19 cellular contexts compared by ENCODE assay signal in genomic region chrX:154057790-154058189, GRCh38. TPM values are rescaled to one million over a fixed set of nuclear protein-coding genes. Genes with fewer than 3 reads are reported as not detected.
A peak's percentile ranks its signal among the peaks of the same experiment; 100 is the strongest.
DNase-seq lines count a peak whose midpoint lies in the region; ATAC-seq, FAIRE-seq and TF ChIP-seq lines count a peak whose summit lies in the region.
"Had no signal": no experiment of that assay in that cellular context is flagged by ENCODE, and none has a peak within 500 bp of the region (broad histone marks: within the 10 kb centered on the region; RNA-seq: fewer than 3 reads in every experiment).

No MANE protein-coding gene starts in this region.

- TF ChIP-seq POLR2A in GM12878 (IDR thresholded peaks at IDR 0.05; ENCODE audit: low read depth, low read length) (no peak), lower leg skin (IDR thresholded peaks at IDR 0.05) (no peak)

- H3K4ac ChIP-seq in trophoblast cell (ENCODE audit: low read depth, low read length), result peak overlapping the region; percentile 22

- H3K4me2 ChIP-seq in GM12878 (ENCODE audit: control insufficient read depth, insufficient read depth), result no peak overlapping the region
- H3K4me2 ChIP-seq in trophoblast cell (ENCODE audit: low read length), result no peak overlapping the region
- H3K4me2 ChIP-seq: neural progenitor cell had no signal

- in situ Hi-C loops in Panc1 (cut with HindIII; ENCODE audit: low pct_unique_long_range_greater_than_20kb, low sequenced_read_pairs), result no loop called here
- in situ Hi-C loops in GM12878 (cut with MboI), result no loop called here

- H3K27ac ChIP-seq in Panc1 (ENCODE audit: low read length) (no peak overlapping the region), GM12878 (ENCODE audit: control insufficient read depth, insufficient read depth) (no peak overlapping the region), trophoblast cell (ENCODE audit: low read depth, low read length) (no peak overlapping the region)
- H3K27ac ChIP-seq: neural progenitor cell had no signal

- POLR2A ChIA-PET in activated CD4-positive, alpha-beta memory T cell treated with anti-CD3 and anti-CD28 coated beads for 36 hours (lab: Charles Lee), result interaction anchor here (1.0 kb wide), 1 partner anchor 16 kb away, joined by 3 read pairs; no protein-coding TSS in a partner anchor
- POLR2A ChIA-PET in activated CD4-positive, alpha-beta memory T cell treated with anti-CD3 and anti-CD28 coated beads, Interleukin-2, amount 10 ng/mL, durations not matched to agents 7 days and 5 days (lab: Charles Lee), result no interaction called here
- POLR2A ChIA-PET in Panc1 (lab: Charles Lee) (no interaction called here), GM12878 (lab: Charles Lee) (no interaction called here)

- WGBS in GM12878 (ENCODE audit: insufficient coverage, insufficient replicate concordance, low lambda C conversion rate, missing lambda C conversion rate), result 0% methylated on average over 1 of the region's 1 CpG
- no CpG with 5 or more reads among the region's 1 CpG for WGBS in trophoblast cell (ENCODE audit: extremely low coverage, insufficient coverage, insufficient read length)
- 77 to 83% methylated on average over 1 of the region's 1 CpG for WGBS in lower leg skin, 2 donors

- no peaks in the 10 kb centered on the region for H3K9me3 Mint-ChIP-seq in activated CD4-positive, alpha-beta memory T cell treated with anti-CD3 and anti-CD28 coated beads for 36 hours
- H3K9me3 Mint-ChIP-seq in activated CD4-positive, alpha-beta memory T cell treated with anti-CD3 and anti-CD28 coated beads, Interleukin-2, amount 10 ng/mL, durations not matched to agents 7 days and 5 days, result no peaks in the 10 kb centered on the region

- H3K27me3 ChIP-seq in Panc1 (ENCODE audit: control insufficient read depth, insufficient read depth, low read length), result no peaks in the 10 kb centered on the region
- no peaks in the 10 kb centered on the region; a peak in 1 of 4 replicates for H3K27me3 ChIP-seq in GM12878 (replicated peaks in 1 of 2; ENCODE audit: control insufficient read depth in 2 of 2, insufficient read depth in 2 of 2, low read length in 1 of 2)
- no peaks in the 10 kb centered on the region for H3K27me3 ChIP-seq in trophoblast cell (ENCODE audit: insufficient read depth, low read length)
- H3K27me3 ChIP-seq: neural progenitor cell had no signal

- H3K27me3 Mint-ChIP-seq in activated CD4-positive, alpha-beta memory T cell treated with anti-CD3 and anti-CD28 coated beads for 36 hours, result no peaks in the 10 kb centered on the region
- H3K27me3 Mint-ChIP-seq in activated CD4-positive, alpha-beta memory T cell treated with anti-CD3 and anti-CD28 coated beads, Interleukin-2, amount 10 ng/mL, durations not matched to agents 7 days and 5 days, result no peaks in the 10 kb centered on the region

- H4K20me1 ChIP-seq in GM12878 (ENCODE audit: control insufficient read depth, insufficient read depth), result peaks cover 2% of the 10 kb centered on the region; the same call in 1 of the 2 replicates

- no peak for TF ChIP-seq RAD21 in GM12878 (IDR thresholded peaks at IDR 0.05; ENCODE audit: insufficient read depth, low read depth, low read length)

- no peak overlapping the region for H3K23ac ChIP-seq in trophoblast cell (ENCODE audit: low read length)

- H3K18ac ChIP-seq in trophoblast cell (ENCODE audit: low read length), result no peak overlapping the region

- TF ChIP-seq CTCF in Panc1 (IDR thresholded peaks at IDR 0.05), result no peak
- TF ChIP-seq CTCF in GM12878 (IDR thresholded peaks at IDR 0.05 in 2 of 3, conservative IDR thresholded peaks at IDR 0.05 in 1 of 3; ENCODE audit: control insufficient read depth in 2 of 3, extremely low read depth in 1 of 3, insufficient read depth in 1 of 3, low read depth in 3 of 3, low read length in 3 of 3), result no peak
- no peak for TF ChIP-seq CTCF in lower leg skin (IDR thresholded peaks at IDR 0.05)

- H3K9ac ChIP-seq in GM12878 (ENCODE audit: control insufficient read depth, insufficient read depth, low read length) (no peak overlapping the region), trophoblast cell (ENCODE audit: low read length) (no peak overlapping the region)
- H3K9ac ChIP-seq: neural progenitor cell had no signal

- no peak for TF ChIP-seq EP300 in GM12878 (IDR thresholded peaks at IDR 0.05; ENCODE audit: borderline replicate concordance in 1 of 2, control insufficient read depth in 1 of 2, low read depth in 2 of 2, low read length in 2 of 2)

- no peaks in the 10 kb centered on the region; the same call in 1 of the 2 replicates for H3K79me2 ChIP-seq in GM12878 (ENCODE audit: control insufficient read depth, insufficient read depth, low read length)
- H3K79me2 ChIP-seq in trophoblast cell (ENCODE audit: control insufficient read depth, insufficient read depth, low read length, poor library complexity), result peaks cover 2% of the 10 kb centered on the region

- BruUV-seq in Panc1 (replicated peaks; lab: Mats Ljungman, UMichigan) (no TSS peak), GM12878 (replicated peaks; lab: Mats Ljungman, UMichigan) (no TSS peak)

- RAD21 ChIA-PET in GM12878 (lab: Charles Lee; ENCODE audit: unreplicated experiment), result no interaction called here

- no peak overlapping the region for H3K14ac ChIP-seq in trophoblast cell (ENCODE audit: low read length)

- H3K79me1 ChIP-seq in trophoblast cell (ENCODE audit: low read length), result no peaks in the 10 kb centered on the region

- SMC1A ChIA-PET in GM12878 (lab: Charles Lee; ENCODE audit: uncharacterized antibody, unreplicated experiment), result interaction anchor here (2.0 kb wide), 1 partner anchor 18 kb away, joined by 4 read pairs; no protein-coding TSS in a partner anchor

- H2BK5ac ChIP-seq in trophoblast cell (ENCODE audit: low read depth, low read length, poor library complexity), result no peak overlapping the region

- H3K4me1 Mint-ChIP-seq in activated CD4-positive, alpha-beta memory T cell treated with anti-CD3 and anti-CD28 coated beads for 36 hours (ENCODE audit: low read depth), result peaks cover 63% of the 10 kb centered on the region
- peaks cover 54% of the 10 kb centered on the region for H3K4me1 Mint-ChIP-seq in activated CD4-positive, alpha-beta memory T cell treated with anti-CD3 and anti-CD28 coated beads, Interleukin-2, amount 10 ng/mL, durations not matched to agents 7 days and 5 days

- H3K4me1 ChIP-seq in Panc1 (ENCODE audit: control insufficient read depth, insufficient read depth, low read length) (peaks cover 8% of the 10 kb centered on the region; the same call in 1 of the 2 replicates), GM12878 (ENCODE audit: control insufficient read depth, insufficient read depth, low read length) (no peaks in the 10 kb centered on the region), trophoblast cell (ENCODE audit: control insufficient read depth in 1 of 2, insufficient read depth in 2 of 2, low read length in 2 of 2) (no peaks in the 10 kb centered on the region)
- H3K4me1 ChIP-seq: neural progenitor cell had no signal

- DNase-seq in activated CD4-positive, alpha-beta memory T cell treated with anti-CD3 and anti-CD28 coated beads for 36 hours, result no peak
- no peak for DNase-seq in activated CD4-positive, alpha-beta memory T cell treated with anti-CD3 and anti-CD28 coated beads, Interleukin-2, amount 10 ng/mL, durations not matched to agents 7 days and 5 days
- DNase-seq in Panc1 (ENCODE audit: low read depth, low spot score) (no peak), GM12878 (ENCODE audit: low read depth, low spot score) (no peak), trophoblast cell (peak in 1 of 2 donors; percentile 30), lower leg skin (ENCODE audit: low spot score in 2 of 2) (no peak)
- DNase-seq: activated CD8-positive, alpha-beta memory T cell treated with anti-CD3 and anti-CD28 coated beads for 24 hours; activated effector memory CD4-positive, alpha-beta T cell treated with anti-CD3 and anti-CD28 coated beads, Interleukin-2, amount 50 U/mL, for 16 hours; C1 segment of cervical spinal cord; cortex of kidney; foreskin fibroblast; H7; MM.1S; NCI-H187 treated with DMSO at 0.1 percent for 48 hours; NCI-H345; SW 1271 had no signal

- FAIRE-seq in GM12878 (lab: Jason Lieb, UNC), result no peak

- H3K36me3 ChIP-seq in Panc1 (ENCODE audit: control insufficient read depth, insufficient read depth, low read length), result no peaks in the 10 kb centered on the region
- H3K36me3 ChIP-seq in GM12878 (ENCODE audit: control insufficient read depth in 2 of 2, insufficient read depth in 2 of 2, low read length in 1 of 2), result no peaks in the 10 kb centered on the region; a peak in 1 of 4 replicates
- H3K36me3 ChIP-seq in trophoblast cell (ENCODE audit: control insufficient read depth in 1 of 2, insufficient read depth in 2 of 2, low read length in 2 of 2), result peaks cover 5% of the 10 kb centered on the region in 2 experiments
- H3K36me3 ChIP-seq: neural progenitor cell had no signal

- H2AFZ ChIP-seq in GM12878 (ENCODE audit: control insufficient read depth, low read depth, low read length) (no peak overlapping the region), trophoblast cell (ENCODE audit: insufficient read depth, low read length, poor library complexity) (no peak overlapping the region)
- H2AFZ ChIP-seq: neural progenitor cell had no signal

- no peak overlapping the region for H4K12ac ChIP-seq in trophoblast cell (ENCODE audit: low read depth, low read length)

- intact Hi-C loops in activated CD4-positive, alpha-beta memory T cell treated with anti-CD3 and anti-CD28 coated beads for 36 hours (cut with micrococcal nuclease), result loop anchor here (5.0 kb wide), 1 partner anchor 40 kb away; the partner anchor contains the start of gene MECP2
- intact Hi-C loops in Panc1 (cut with micrococcal nuclease; ENCODE audit: unreplicated experiment), result no loop called here
- intact Hi-C loops in GM12878 (cut with micrococcal nuclease; ENCODE audit: unreplicated experiment), result no loop called here
- intact Hi-C loops in lower leg skin (cut with DNase I; ENCODE audit: low total_unique reads), result no loop called here

- no peak overlapping the region for H3K4me3 Mint-ChIP-seq in activated CD4-positive, alpha-beta memory T cell treated with anti-CD3 and anti-CD28 coated beads for 36 hours
- no peak overlapping the region for H3K4me3 Mint-ChIP-seq in activated CD4-positive, alpha-beta memory T cell treated with anti-CD3 and anti-CD28 coated beads, Interleukin-2, amount 10 ng/mL, durations not matched to agents 7 days and 5 days
- H3K4me3 Mint-ChIP-seq: neural progenitor cell had no signal

- no peak overlapping the region for H3K4me3 ChIP-seq in Panc1 (ENCODE audit: low read depth in 2 of 2, low read length in 2 of 2)
- no peak overlapping the region for H3K4me3 ChIP-seq in GM12878
- H3K4me3 ChIP-seq in trophoblast cell (ENCODE audit: low read depth, low read length), result no peak overlapping the region
- H3K4me3 ChIP-seq in lower leg skin (ENCODE audit: low read depth, poor library complexity, severe bottlenecking), result no peak overlapping the region
- H3K4me3 ChIP-seq: neural progenitor cell had no signal

- CTCF ChIA-PET in activated CD4-positive, alpha-beta memory T cell treated with anti-CD3 and anti-CD28 coated beads for 36 hours (lab: Charles Lee), result interaction anchor here (2.4 kb wide), 1 partner anchor 44 kb away, joined by 8 read pairs; no protein-coding TSS in a partner anchor
- CTCF ChIA-PET in activated CD4-positive, alpha-beta memory T cell treated with anti-CD3 and anti-CD28 coated beads, Interleukin-2, amount 10 ng/mL, durations not matched to agents 7 days and 5 days (lab: Charles Lee), result no interaction called here
- CTCF ChIA-PET in Panc1 (lab: Charles Lee), result no interaction called here
- CTCF ChIA-PET in GM12878 (lab: Yijun Ruan, JAX), result interaction anchor here (0.7 kb wide), 1 partner anchor 146 kb away, joined by 3 read pairs; no protein-coding TSS in a partner anchor

- ATAC-seq in Panc1 (0 out of 2 replicates have a peak, but pooled peaks have one; percentile 18), GM12878 (no peak), HG02885 (IDR thresholded peaks at IDR 0.05; ENCODE audit: poor library complexity, unreplicated experiment) (no peak), GM19397 (IDR thresholded peaks at IDR 0.05; ENCODE audit: unreplicated experiment) (no peak)

- H4K91ac ChIP-seq in trophoblast cell (ENCODE audit: low read depth, low read length), result no peak overlapping the region

- no peak overlapping the region for H2BK12ac ChIP-seq in trophoblast cell (ENCODE audit: low read length)

- no peak overlapping the region for H4K8ac ChIP-seq in trophoblast cell (ENCODE audit: low read depth, low read length)

- H2BK120ac ChIP-seq in trophoblast cell (ENCODE audit: insufficient read depth, low read length, poor library complexity), result no peak overlapping the region

- peak overlapping the region; percentile 76 for H3K27ac Mint-ChIP-seq in activated CD4-positive, alpha-beta memory T cell treated with anti-CD3 and anti-CD28 coated beads for 36 hours
- H3K27ac Mint-ChIP-seq in activated CD4-positive, alpha-beta memory T cell treated with anti-CD3 and anti-CD28 coated beads, Interleukin-2, amount 10 ng/mL, durations not matched to agents 7 days and 5 days, result no peak overlapping the region
- H3K27ac Mint-ChIP-seq: neural progenitor cell had no signal

- no peaks in the 10 kb centered on the region for H3K9me3 ChIP-seq in Panc1 (ENCODE audit: control insufficient read depth, insufficient read depth, low read depth, low read length)
- H3K9me3 ChIP-seq in GM12878 (replicated peaks; ENCODE audit: control insufficient read depth, insufficient read depth, low read length), result no peaks in the 10 kb centered on the region
- no peaks in the 10 kb centered on the region for H3K9me3 ChIP-seq in trophoblast cell (ENCODE audit: insufficient read depth, low read depth, low read length)

- H3K36me3 Mint-ChIP-seq in activated CD4-positive, alpha-beta memory T cell treated with anti-CD3 and anti-CD28 coated beads for 36 hours, result peaks cover 21% of the 10 kb centered on the region
- H3K36me3 Mint-ChIP-seq in activated CD4-positive, alpha-beta memory T cell treated with anti-CD3 and anti-CD28 coated beads, Interleukin-2, amount 10 ng/mL, durations not matched to agents 7 days and 5 days (ENCODE audit: low read depth), result peaks cover 43% of the 10 kb centered on the region

- no peak overlapping the region for H2AK5ac ChIP-seq in trophoblast cell (ENCODE audit: low read length)

RNA-seq across cellular contexts. Expression of gene IRAK1, which starts 38.1 kb away (rescaled TPM):
- 100 to 1,000 TPM in 1 of 2 experiments, 10 to 100 TPM in 1; 99.6 to 106 TPM for total RNA-seq in activated CD4-positive, alpha-beta memory T cell treated with anti-CD3 and anti-CD28 coated beads for 36 hours
- total RNA-seq in activated CD4-positive, alpha-beta memory T cell treated with anti-CD3 and anti-CD28 coated beads, Interleukin-2, amount 10 ng/mL, durations not matched to agents 7 days and 5 days, result 100 to 1,000 TPM; 118 to 122 TPM
- total RNA-seq in Panc1 (2021; ENCODE audit: unreplicated experiment) (432 TPM), GM12878 (2014; rRNA removed) (63.2 and 77.8 TPM in 2 replicates), GM12878 (2014; rRNA removed; fragmentation: Illumina TruSeq; extraction: Trizol) (37.6 and 42.3 TPM in 2 replicates), GM12878 (2021) (106 and 136 TPM in 2 replicates), lower leg skin (10 to 100 TPM; 57.5 to 67.4 (median 60.6) TPM)
- polyA plus RNA-seq in Panc1 (2012; ENCODE audit: insufficient read length), result 588 TPM
- 44.0 and 54.1 TPM in 2 replicates for total RNA-seq in GM12878 (2013; cell fraction: nucleolus; rRNA removed)
- polyA plus RNA-seq in GM12878 (2011; ENCODE audit: low read depth), result 21.6 TPM
- polyA plus RNA-seq in GM12878 (2011; rRNA removed) (19.0 and 27.8 TPM in 2 replicates), GM12878 (2014; fragmentation: Illumina TruSeq; extraction: Trizol) (9.4 and 32.7 TPM in 2 replicates), GM12878 (2014; fragmentation: Nextera tagmentation; extraction: Ambion mirVana) (10 to 100 TPM in 1 of 2 experiments, 1 to 10 TPM in 1; 4.2 to 15.1 TPM), GM12878 (2014; rRNA removed) (89.9 and 107 TPM in 2 replicates), GM12878 (2016; fragmentation: Nextera tagmentation; extraction: Ambion mirVana) (10 to 100 TPM; 36.8 to 82.4 TPM)
- 29.6 and 55.4 TPM in 2 replicates for polyA plus RNA-seq in GM12878 (2011; cell fraction: cytosol; rRNA removed)
- 65.0 and 102 TPM in 2 replicates for polyA plus RNA-seq in GM12878 (2011; cell fraction: nucleus; rRNA removed)
- 45.7 and 78.8 TPM in 2 replicates for polyA plus RNA-seq in GM12878 (2012)
- polyA minus RNA-seq in GM12878 (2011; rRNA and poly(A)+ RNA removed), result 22.2 and 50.5 TPM in 2 replicates
- polyA minus RNA-seq in GM12878 (2011; cell fraction: cytosol; rRNA and poly(A)+ RNA removed), result 36.8 TPM in 2 replicates
- polyA minus RNA-seq in GM12878 (2011; cell fraction: nucleus; rRNA and poly(A)+ RNA removed), result 25.1 and 44.2 TPM in 2 replicates
- polyA plus RNA-seq in trophoblast cell (2013), result 31.0 and 31.6 TPM in 2 replicates

RNA-seq across cellular contexts. Expression of gene MECP2, which starts 39.7 kb away (rescaled TPM):
- 10 to 100 TPM; 50.8 to 51.0 TPM for total RNA-seq in activated CD4-positive, alpha-beta memory T cell treated with anti-CD3 and anti-CD28 coated beads for 36 hours
- 10 to 100 TPM; 80.7 to 83.0 TPM for total RNA-seq in activated CD4-positive, alpha-beta memory T cell treated with anti-CD3 and anti-CD28 coated beads, Interleukin-2, amount 10 ng/mL, durations not matched to agents 7 days and 5 days
- total RNA-seq in Panc1 (2021; ENCODE audit: unreplicated experiment) (88.9 TPM), GM12878 (2014; rRNA removed) (14.6 and 14.9 TPM in 2 replicates), GM12878 (2014; rRNA removed; fragmentation: Illumina TruSeq; extraction: Trizol) (14.7 and 15.2 TPM in 2 replicates), GM12878 (2021) (31.8 and 32.7 TPM in 2 replicates), lower leg skin (10 to 100 TPM; 30.7 to 34.9 (median 33.6) TPM)
- 49.7 TPM for polyA plus RNA-seq in Panc1 (2012; ENCODE audit: insufficient read length)
- total RNA-seq in GM12878 (2013; cell fraction: nucleolus; rRNA removed), result 107 and 114 TPM in 2 replicates
- polyA plus RNA-seq in GM12878 (2011; ENCODE audit: low read depth), result 32.9 TPM
- polyA plus RNA-seq in GM12878 (2011; rRNA removed) (12.4 and 16.0 TPM in 2 replicates), GM12878 (2014; fragmentation: Illumina TruSeq; extraction: Trizol) (8.0 and 12.4 TPM in 2 replicates), GM12878 (2014; fragmentation: Nextera tagmentation; extraction: Ambion mirVana) (1 to 10 TPM; 1.3 to 2.0 TPM), GM12878 (2014; rRNA removed) (16.4 and 16.7 TPM in 2 replicates), GM12878 (2016; fragmentation: Nextera tagmentation; extraction: Ambion mirVana) (10 to 100 TPM; 10.0 to 11.1 TPM)
- polyA plus RNA-seq in GM12878 (2011; cell fraction: cytosol; rRNA removed), result 10.7 and 13.2 TPM in 2 replicates
- polyA plus RNA-seq in GM12878 (2011; cell fraction: nucleus; rRNA removed), result 18.8 and 24.7 TPM in 2 replicates
- 15.3 and 15.9 TPM in 2 replicates for polyA plus RNA-seq in GM12878 (2012)
- 32.4 and 34.6 TPM in 2 replicates for polyA minus RNA-seq in GM12878 (2011; rRNA and poly(A)+ RNA removed)
- 7.6 and 10.0 TPM in 2 replicates for polyA minus RNA-seq in GM12878 (2011; cell fraction: cytosol; rRNA and poly(A)+ RNA removed)
- 23.7 and 42.0 TPM in 2 replicates for polyA minus RNA-seq in GM12878 (2011; cell fraction: nucleus; rRNA and poly(A)+ RNA removed)
- polyA plus RNA-seq in trophoblast cell (2013), result 13.4 and 13.5 TPM in 2 replicates

Comparison
In these comparisons a context has a peak if more than half of its experiments do, and no peak if none do; other contexts are left out.
1. CTCF ChIA-PET loops: an anchor here in activated CD4-positive, alpha-beta memory T cell treated with anti-CD3 and anti-CD28 coated beads for 36 hours (2.4 kb wide) and GM12878 (0.7 kb wide); none called in activated CD4-positive, alpha-beta memory T cell treated with anti-CD3 and anti-CD28 coated beads, Interleukin-2, amount 10 ng/mL, durations not matched to agents 7 days and 5 days and Panc1.